Comparison of ENCODE assay signal across 1 cellular context in the genomic region with DNA sequence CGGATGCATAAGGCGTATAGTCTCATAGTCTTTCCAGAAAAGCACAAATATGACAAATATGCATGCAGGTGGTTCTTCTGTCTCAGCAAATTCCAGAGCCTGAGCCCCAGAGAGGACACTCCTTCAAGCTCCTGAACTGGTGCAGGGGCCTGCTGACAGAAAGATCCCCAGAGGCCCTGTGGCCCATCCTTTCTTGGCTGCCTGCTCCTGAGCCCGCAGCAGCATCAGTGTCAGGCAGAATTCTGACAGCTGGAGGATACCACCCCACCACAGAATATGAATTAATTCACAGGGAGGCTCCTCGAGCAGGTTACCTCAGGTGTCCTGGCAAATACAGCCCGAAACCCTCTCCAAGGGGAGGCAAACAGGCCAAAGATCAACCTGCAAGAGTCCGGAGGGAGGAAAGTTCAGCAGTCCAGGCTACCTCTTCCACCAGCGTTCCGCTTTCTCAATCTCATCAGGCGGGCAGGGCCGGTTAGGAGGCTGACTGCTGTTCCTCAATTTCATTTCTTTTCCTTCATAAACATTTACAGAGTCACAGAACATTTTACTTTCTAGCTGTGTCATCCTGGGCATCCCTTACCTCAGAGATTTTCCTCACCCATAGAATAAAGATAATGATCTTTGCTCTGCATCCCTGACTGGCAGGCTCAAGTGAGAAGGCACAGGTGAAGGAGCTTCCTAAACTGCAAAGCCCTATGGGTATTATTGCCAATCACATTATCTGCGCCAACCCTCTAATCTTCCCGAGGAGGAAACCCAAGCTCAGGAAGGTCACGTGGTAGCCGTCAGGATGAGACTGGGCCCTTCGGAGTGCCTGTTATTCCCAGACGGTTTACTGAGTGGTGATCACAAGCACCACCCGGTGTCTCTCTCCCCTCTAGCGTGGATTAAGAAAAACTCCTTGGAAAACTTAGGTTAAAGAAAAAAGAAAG.
TF ChIP-seq lines count a peak whose summit lies in the region.

No MANE protein-coding gene starts in this region.

TF ChIP-seq in endothelial cell of umbilical vein, 7 proteins besides CTCF, POLR2A, EP300 and RAD21 (continued from another document):
- TF ChIP-seq GATA2 (IDR thresholded peaks at IDR 0.05; ENCODE audit: insufficient read depth, insufficient read length, low read depth, low read length): no peak
- TF ChIP-seq, protein P1, sequence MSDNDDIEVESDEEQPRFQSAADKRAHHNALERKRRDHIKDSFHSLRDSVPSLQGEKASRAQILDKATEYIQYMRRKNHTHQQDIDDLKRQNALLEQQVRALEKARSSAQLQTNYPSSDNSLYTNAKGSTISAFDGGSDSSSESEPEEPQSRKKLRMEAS (IDR thresholded peaks at IDR 0.05; ENCODE audit: insufficient read depth, insufficient read length): no peak
